25 cellular contexts compared by ENCODE assay signal in genomic region chr12:71849109-71849851, GRCh38.
"Had no signal": no experiment of that assay in that cellular context is flagged by ENCODE, and none has a peak within 500 bp of the region (broad histone marks: within the 10 kb centered on the region; RNA-seq: fewer than 3 reads in every experiment).

No MANE protein-coding gene starts in this region.

- DNase-seq: colonic mucosa; effector CD8-positive, alpha-beta T cell; endodermal cell; esophagus squamous epithelium; foreskin melanocyte; head of caudate nucleus; kidney; mesenchymal stem cell; mucosa of descending colon; naive B cell; pancreas; stimulated activated CD4-positive, alpha-beta T cell treated with anti-CD3 and anti-CD28 coated beads, Interleukin-2, amount 100 ng/mL, for 24 hours; stimulated activated CD4-positive, alpha-beta T cell treated with anti-CD3 and anti-CD28 coated beads, Interleukin-4, amount 100 ng/mL, for 24 hours; stimulated activated naive CD4-positive, alpha-beta T cell treated with Interleukin-2 at 50 U/mL for 16 hours; trophoblast cell had no signal

- H3K27ac ChIP-seq: colonic mucosa, esophagus squamous epithelium, neutrophil, pancreas, suprapubic skin, vagina had no signal

- H3K27me3 ChIP-seq: colonic mucosa, esophagus squamous epithelium, neutrophil, pancreas, suprapubic skin, vagina had no signal

- H3K9me3 ChIP-seq: colonic mucosa, neutrophil, pancreas had no signal

- H3K4me3 ChIP-seq: colonic mucosa, esophagus squamous epithelium, mucosa of descending colon, pancreas, suprapubic skin, vagina had no signal

- H3K27me3 Mint-ChIP-seq: dendritic cell treated with granulocyte-macrophage colony-stimulating factor and Interleukin-4, amounts not matched to agents 40 ng/mL and 50 ng/mL, for 4 days; naive B cell; natural killer cell treated with Interleukin-12 subunit alpha and Interleukin-12 subunit beta and Interleukin-15 and Interleukin-18, amount 100 ng/mL, for 72 hours had no signal

- H3K27ac Mint-ChIP-seq: dendritic cell treated with granulocyte-macrophage colony-stimulating factor and Interleukin-4, amounts not matched to agents 40 ng/mL and 50 ng/mL, for 4 days; endodermal cell; mesothelial cell of epicardium; natural killer cell treated with Interleukin-12 subunit alpha and Interleukin-12 subunit beta and Interleukin-15 and Interleukin-18, amount 100 ng/mL, for 72 hours had no signal

- H3K4me1 ChIP-seq: colonic mucosa had no signal

- H3K4me1 Mint-ChIP-seq: endodermal cell, mesothelial cell of epicardium, neural crest cell had no signal

- H3K4me3 Mint-ChIP-seq: dendritic cell treated with granulocyte-macrophage colony-stimulating factor and Interleukin-4, amounts not matched to agents 40 ng/mL and 50 ng/mL, for 4 days; endodermal cell; mesothelial cell of epicardium; natural killer cell treated with Interleukin-12 subunit alpha and Interleukin-12 subunit beta and Interleukin-15 and Interleukin-18, amount 100 ng/mL, for 72 hours; neural crest cell; stimulated activated effector memory CD8-positive, alpha-beta T cell treated with anti-CD3 and anti-CD28 coated beads, Interleukin-12 subunit alpha, Interleukin-12 subunit beta, amount 100 ng/mL, for 72 hours had no signal

- ATAC-seq: left lobe of liver; mucosa of descending colon; natural killer cell treated with Interleukin-12 subunit alpha and Interleukin-12 subunit beta and Interleukin-15 and Interleukin-18, amount 100 ng/mL, for 72 hours; pancreas; sciatic nerve; stimulated activated effector memory CD8-positive, alpha-beta T cell treated with anti-CD3 and anti-CD28 coated beads, Interleukin-12 subunit alpha, Interleukin-12 subunit beta, amount 100 ng/mL, for 72 hours had no signal

- H3K36me3 ChIP-seq: colonic mucosa, neutrophil, pancreas had no signal

- H3K9me3 Mint-ChIP-seq: natural killer cell treated with Interleukin-12 subunit alpha and Interleukin-12 subunit beta and Interleukin-15 and Interleukin-18, amount 100 ng/mL, for 72 hours had no signal
